Comparison of ENCODE assay signal across 13 cellular contexts in genomic region chr2:47360937-47361336, GRCh38. TPM values are rescaled to one million over a fixed set of nuclear protein-coding genes. Genes with fewer than 3 reads are reported as not detected.
DNase-seq lines count a peak whose midpoint lies in the region; ATAC-seq and TF ChIP-seq lines count a peak whose summit lies in the region.
"Had no signal": no experiment of that assay in that cellular context is flagged by ENCODE, and none has a peak within 500 bp of the region (broad histone marks: within the 10 kb centered on the region; RNA-seq: fewer than 3 reads in every experiment).

No MANE protein-coding gene starts in this region.

- no peaks in the 10 kb centered on the region for H3K36me3 ChIP-seq in BJ (ENCODE audit: control insufficient read depth, insufficient read depth, low read length)
- H3K36me3 ChIP-seq in adipocyte (ENCODE audit: control insufficient read depth, insufficient read depth, low read length, severe bottlenecking) = no peaks in the 10 kb centered on the region
- H3K36me3 ChIP-seq: gastrocnemius medialis had no signal

- H3K4me3 ChIP-seq in BJ (ENCODE audit: low read depth, low read length) (no peak overlapping the region), adipocyte (ENCODE audit: low read length) (no peak overlapping the region)
- H3K4me3 ChIP-seq: gastrocnemius medialis had no signal

- no peak for ATAC-seq in left lobe of liver
- ATAC-seq in GM21390 (IDR thresholded peaks at IDR 0.05; ENCODE audit: unreplicated experiment) = no peak
- ATAC-seq in HG03354 (IDR thresholded peaks at IDR 0.05; ENCODE audit: poor library complexity, severe bottlenecking, unreplicated experiment) = no peak
- ATAC-seq: gastrocnemius medialis had no signal

- H3K27me3 ChIP-seq in BJ (ENCODE audit: control insufficient read depth, insufficient read depth, low read length) (no peaks in the 10 kb centered on the region), adipocyte (replicated peaks; ENCODE audit: control insufficient read depth, insufficient read depth, low read length) (no peaks in the 10 kb centered on the region)
- H3K27me3 ChIP-seq: gastrocnemius medialis had no signal

- no peak for TF ChIP-seq CTCF in BJ (IDR thresholded peaks at IDR 0.05; ENCODE audit: insufficient read depth, low read depth, low read length)

- DNase-seq in BJ (ENCODE audit: low read depth) (peak; percentile 31), HK-2 (ENCODE audit: unreplicated experiment) (peak; percentile 51), adipocyte (ENCODE audit: low read depth) (peak; percentile 4), left lobe of liver (ENCODE audit: low spot score) (peak; percentile 0), occipital lobe (lab: John Stamatoyannopoulos, UW) (no peak), COLO668 (lab: John Stamatoyannopoulos, UW; ENCODE audit: unreplicated experiment) (no peak)
- DNase-seq: activated CD4-positive, alpha-beta T cell treated with anti-CD3 and anti-CD28 coated beads for 1 hour; activated gamma-delta T cell treated with Interleukin-2 at 50 U/mL for 16 hours; COR-L47; gastrocnemius medialis; NCI-H510A had no signal

- no peak overlapping the region for H3K9ac ChIP-seq in adipocyte (ENCODE audit: low read length)

- H3K9me3 ChIP-seq in adipocyte (ENCODE audit: control insufficient read depth, low read length) = no peaks in the 10 kb centered on the region
- H3K9me3 ChIP-seq: gastrocnemius medialis had no signal

- POLR2A ChIA-PET in BJ (lab: Charles Lee) = no interaction called here

- CTCF ChIA-PET in BJ (lab: Yijun Ruan, JAX) = interaction anchor here (1.0 kb wide), 1 partner anchor 26 kb away, joined by 3 read pairs; no protein-coding TSS in a partner anchor

- peaks cover 4% of the 10 kb centered on the region for H3K4me1 ChIP-seq in adipocyte (ENCODE audit: control insufficient read depth, insufficient read depth, low read length)
- H3K4me1 ChIP-seq: gastrocnemius medialis had no signal

RNA-seq across cellular contexts. Expression of gene EPCAM, which starts 8.2 kb away (rescaled TPM):
- polyA plus RNA-seq in BJ (2011; rRNA removed) = 0.15 and 0.42 TPM in 2 replicates
- polyA minus RNA-seq in BJ (2011; rRNA and poly(A)+ RNA removed) = not detected in 2 replicates
- total RNA-seq in left lobe of liver (2.5 TPM), occipital lobe (55.7 TPM)

RNA-seq across cellular contexts. Expression of gene MSH2, which starts 42.0 kb away (rescaled TPM):
- 4.9 and 12.1 TPM in 2 replicates for polyA plus RNA-seq in BJ (2011; rRNA removed)
- 5.5 and 5.6 TPM in 2 replicates for polyA minus RNA-seq in BJ (2011; rRNA and poly(A)+ RNA removed)
- total RNA-seq in left lobe of liver (3.3 TPM), occipital lobe (75.6 TPM)

Comparison
In these comparisons a context has a peak if more than half of its experiments do, and no peak if none do; other contexts are left out.
1. DNase-seq: peak in BJ (single experiment), HK-2 (single experiment), adipocyte (single experiment) and left lobe of liver (single experiment); none in occipital lobe (single experiment) and COLO668 (single experiment).
2. RNA of gene EPCAM, which starts 8.2 kb away (total RNA-seq): 55.7 TPM in occipital lobe (single experiment); 2.5 TPM in left lobe of liver (single experiment); every median in the first group is over 10 times any median in the second.
3. RNA of gene MSH2, which starts 42.0 kb away (total RNA-seq): 75.6 TPM in occipital lobe (single experiment); 3.3 TPM in left lobe of liver (single experiment); every median in the first group is over 10 times any median in the second.